In genomic region chr6:134819858-134820495, GRCh38 we compare ENCODE assay signal across 17 cellular contexts.
A peak's percentile ranks its signal among the peaks of the same experiment; 100 is the strongest.
DNase-seq lines count a peak whose midpoint lies in the region; ATAC-seq, FAIRE-seq and TF ChIP-seq lines count a peak whose summit lies in the region.
"Had no signal": no experiment of that assay in that cellular context is flagged by ENCODE, and none has a peak within 500 bp of the region (broad histone marks: within the 10 kb centered on the region; RNA-seq: fewer than 3 reads in every experiment).

No MANE protein-coding gene starts in this region.

- H3K9me3 ChIP-seq in right lobe of liver (no peaks in the 10 kb centered on the region), small intestine (ENCODE audit: control insufficient read depth, low read depth) (no peaks in the 10 kb centered on the region)

- TF ChIP-seq CTCF in fibroblast of the aortic adventitia (IDR thresholded peaks at IDR 0.05; ENCODE audit: insufficient read depth, low read length) (no peak), right lobe of liver (IDR thresholded peaks at IDR 0.05) (no peak)

- TF ChIP-seq POLR2A in GM12892 (IDR thresholded peaks at IDR 0.05; ENCODE audit: low read depth, low read length) (no peak), right lobe of liver (IDR thresholded peaks at IDR 0.05) (no peak)

- ATAC-seq in right lobe of liver (peak in 2 of 4 donors; percentile 22 to 44), left ventricle myocardium superior (no peak)
- ATAC-seq: GM23338 had no signal

- intact Hi-C loops in right lobe of liver (cut with DNase I): loop anchor here (10.0 kb wide), 2 partner anchors 55 to 665 kb away; no protein-coding TSS in a partner anchor
- intact Hi-C loops in left ventricle myocardium superior (cut with micrococcal nuclease): loop anchor here (5.0 to 10.0 kb wide), 3 partner anchors 175 to 663 kb away; no protein-coding TSS in a partner anchor

- FAIRE-seq in GM12892 (lab: Jason Lieb, UNC) (peak; percentile 9), small intestine (lab: Jason Lieb, UNC) (no peak)
- FAIRE-seq: GM18507 had no signal

- H3K36me3 ChIP-seq in right lobe of liver (no peaks in the 10 kb centered on the region), small intestine (ENCODE audit: control insufficient read depth in 2 of 2, insufficient read depth in 2 of 2, low read length in 2 of 2) (no peaks in the 10 kb centered on the region)
- H3K36me3 ChIP-seq: BLaER1 had no signal

- H3K27me3 ChIP-seq in right lobe of liver: no peaks in the 10 kb centered on the region
- no peaks in the 10 kb centered on the region for H3K27me3 ChIP-seq in small intestine (ENCODE audit: control insufficient read depth in 2 of 2, insufficient read depth in 2 of 2, low read length in 2 of 2)
- H3K27me3 ChIP-seq: BLaER1 had no signal

- DNase-seq in GM12892 (ENCODE audit: insufficient read length) (no peak), fibroblast of the aortic adventitia (ENCODE audit: low read depth) (peak; percentile 36), right lobe of liver (peak in 2 of 3 donors; percentile 33 to 59), small intestine (peak; percentile 86), RKO (ENCODE audit: low spot score) (no peak), NCI-H146 treated with DMSO at 0.1 percent for 48 hours (lab: John Stamatoyannopoulos, UW; ENCODE audit: unreplicated experiment) (no peak), AG08395 (ENCODE audit: low spot score) (no peak), left ventricle myocardium superior (no peak)
- DNase-seq: AML-193; CD4-positive, CD25-positive, alpha-beta regulatory T cell; DMS53; GF-D8; H7; KBM-7 had no signal

- H3K4me3 ChIP-seq in fibroblast of the aortic adventitia (ENCODE audit: low read depth, low read length) (no peak overlapping the region), right lobe of liver (no peak overlapping the region), small intestine (ENCODE audit: low read depth in 1 of 2, low read length in 2 of 2) (no peak overlapping the region)
- H3K4me3 ChIP-seq: BLaER1, GM23338 had no signal

- H3K27ac ChIP-seq in right lobe of liver (no peak overlapping the region), small intestine (ENCODE audit: low read depth in 1 of 2, low read length in 1 of 2) (no peak overlapping the region)
- H3K27ac ChIP-seq: BLaER1 had no signal

- H3K4me1 ChIP-seq in right lobe of liver (peaks cover 0 to 26% (median 3%) of the 10 kb centered on the region in 4 donors), small intestine (ENCODE audit: control insufficient read depth in 2 of 2, insufficient read depth in 1 of 2, low read depth in 1 of 2, low read length in 1 of 2) (peaks cover 2 to 4% of the 10 kb centered on the region in 2 donors)
- H3K4me1 ChIP-seq: BLaER1 had no signal

- WGBS in right lobe of liver (ENCODE audit: insufficient coverage, low coverage, low lambda C conversion rate, missing lambda C conversion rate): 74% methylated on average over 2 of the region's 2 CpGs
- 79 to 84% (median 79%) methylated on average over 2 of the region's 2 CpGs for WGBS in small intestine, 3 donors

Comparison
In these comparisons a context has a peak if more than half of its experiments do, and no peak if none do; other contexts are left out.
1. DNase-seq: peak in fibroblast of the aortic adventitia (single experiment), right lobe of liver (2 of 3) and small intestine (single experiment); none in GM12892 (single experiment), RKO (single experiment), NCI-H146 treated with DMSO at 0.1 percent for 48 hours (single experiment), AG08395 (single experiment) and left ventricle myocardium superior (single experiment).